ENCODE assay signal across 21 cellular contexts in the genomic region with DNA sequence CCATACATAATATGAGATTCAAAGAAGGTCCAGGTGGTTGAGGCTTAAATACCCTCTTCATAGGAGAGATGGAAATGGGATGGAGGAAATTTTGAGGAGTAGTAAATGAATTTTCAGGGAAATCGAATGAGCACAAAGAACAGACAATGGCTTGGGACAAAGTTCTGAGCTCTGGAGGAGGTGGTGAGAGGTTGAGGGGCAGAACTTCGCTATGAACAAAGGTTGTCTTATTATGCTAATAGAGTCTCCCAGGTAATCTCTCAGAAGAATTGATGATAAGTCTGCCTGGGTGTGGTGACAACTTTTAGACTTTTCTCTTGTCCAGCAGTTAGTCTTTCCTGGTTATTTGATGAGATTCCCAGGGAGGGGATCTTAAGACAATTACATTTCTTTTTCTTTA.
"Had no signal": no experiment of that assay in that cellular context is flagged by ENCODE, and none has a peak within 500 bp of the region (broad histone marks: within the 10 kb centered on the region; RNA-seq: fewer than 3 reads in every experiment).

No MANE protein-coding gene starts in this region.

- H3K9me3 ChIP-seq: adrenal gland had no signal

- H3K4me3 Mint-ChIP-seq: activated CD8-positive, alpha-beta T cell treated with anti-CD3 and anti-CD28 coated beads for 36 hours; activated naive CD8-positive, alpha-beta T cell treated with anti-CD3 and anti-CD28 coated beads, Interleukin-2, amount 10 ng/mL, durations not matched to agents 7 days and 5 days; activated T-cell treated with anti-CD3 and anti-CD28 coated beads, Interleukin-2, amount 50 U/mL, for 72 hours had no signal

- H3K4me1 ChIP-seq: adrenal gland had no signal

- H3K36me3 Mint-ChIP-seq: activated naive CD8-positive, alpha-beta T cell treated with anti-CD3 and anti-CD28 coated beads, Interleukin-2, amount 10 ng/mL, durations not matched to agents 7 days and 5 days had no signal

- H3K27ac ChIP-seq: adrenal gland, SK-N-MC, WERI-Rb-1 had no signal

- H3K27me3 ChIP-seq: adrenal gland had no signal

- H3K36me3 ChIP-seq: adrenal gland, WERI-Rb-1 had no signal

- H3K4me3 ChIP-seq: adrenal gland, SK-N-MC had no signal

- H3K27ac Mint-ChIP-seq: activated CD8-positive, alpha-beta T cell treated with anti-CD3 and anti-CD28 coated beads for 36 hours; activated naive CD8-positive, alpha-beta T cell treated with anti-CD3 and anti-CD28 coated beads, Interleukin-2, amount 10 ng/mL, durations not matched to agents 7 days and 5 days; activated T-cell treated with anti-CD3 and anti-CD28 coated beads, Interleukin-2, amount 50 U/mL, for 72 hours; activated T-helper 2 cell treated with anti-CD3 and anti-CD28 coated beads, Interferon-gamma antibody, Interleukin-2, Interleukin-4, amounts not matched to agents 10 μg/mL and 5 μg/mL and 100 μg/mL, durations not matched to agents 14 hours and 24 hours and 36 hours had no signal

- H3K9me3 Mint-ChIP-seq: activated CD8-positive, alpha-beta T cell treated with anti-CD3 and anti-CD28 coated beads for 36 hours; activated naive CD8-positive, alpha-beta T cell treated with anti-CD3 and anti-CD28 coated beads, Interleukin-2, amount 10 ng/mL, durations not matched to agents 7 days and 5 days; activated T-cell treated with anti-CD3 and anti-CD28 coated beads, Interleukin-2, amount 50 U/mL, for 72 hours; activated T-helper 2 cell treated with anti-CD3 and anti-CD28 coated beads, Interferon-gamma antibody, Interleukin-2, Interleukin-4, amounts not matched to agents 10 μg/mL and 5 μg/mL and 100 μg/mL, durations not matched to agents 14 hours and 24 hours and 36 hours had no signal

- DNase-seq: activated CD4-positive, alpha-beta T cell treated with anti-CD3 and anti-CD28 coated beads for 4 hours; activated CD8-positive, alpha-beta memory T cell treated with anti-CD3 and anti-CD28 coated beads, Interleukin-2, amount 50 U/mL, for 4 hours; activated CD8-positive, alpha-beta T cell treated with anti-CD3 and anti-CD28 coated beads for 36 hours; activated naive CD4-positive, alpha-beta T cell treated with anti-CD3 and anti-CD28 coated beads, Interleukin-2, amount 50 U/mL, for 16 hours; activated naive CD8-positive, alpha-beta T cell treated with anti-CD3 and anti-CD28 coated beads, Interleukin-2, amount 10 ng/mL, durations not matched to agents 7 days and 5 days; activated T-cell treated with anti-CD3 and anti-CD28 coated beads, Interleukin-2, amount 50 U/mL, for 72 hours; adrenal gland; anterior cingulate cortex; Kasumi-1; NCI-H1048; NCI-H1694; NCI-H2029; NCI-H2107; NCI-H2171 treated with DMSO at 0.1 percent for 48 hours; NCI-H226; NCI-H526; NCI-H82; T-helper 1 cell; WERI-Rb-1 had no signal

- H3K4me1 Mint-ChIP-seq: activated naive CD8-positive, alpha-beta T cell treated with anti-CD3 and anti-CD28 coated beads, Interleukin-2, amount 10 ng/mL, durations not matched to agents 7 days and 5 days had no signal
